Comparison of ENCODE assay signal across 35 cellular contexts in the genomic region with DNA sequence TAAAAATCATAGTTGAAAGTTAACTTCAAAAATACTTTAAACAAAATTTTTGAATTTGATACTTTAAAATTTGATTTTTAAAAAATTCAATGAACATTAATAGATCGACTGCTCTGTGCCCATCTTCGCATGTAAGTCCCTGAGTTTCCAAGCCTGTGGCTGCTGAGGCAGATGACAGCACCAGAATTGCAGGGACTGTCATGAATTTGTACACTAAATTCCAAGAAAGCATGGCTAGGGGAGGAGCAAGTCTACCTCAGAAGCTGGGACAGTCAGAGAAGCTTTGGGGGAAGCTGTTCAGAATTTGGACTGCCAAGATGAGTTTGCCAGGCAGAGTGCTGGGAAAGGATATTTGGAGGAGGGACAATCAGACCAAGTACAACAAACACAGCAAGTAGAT.
"Had no signal": no experiment of that assay in that cellular context is flagged by ENCODE, and none has a peak within 500 bp of the region (broad histone marks: within the 10 kb centered on the region; RNA-seq: fewer than 3 reads in every experiment).

No MANE protein-coding gene starts in this region.

- H3K27me3 ChIP-seq: adrenal gland, body of pancreas, breast epithelium, cardiac muscle cell, colonic mucosa had no signal

- H3K27me3 Mint-ChIP-seq: activated B cell treated with CpG ODN at 0.5 μM for 24 hours; activated CD8-positive, alpha-beta memory T cell treated with anti-CD3 and anti-CD28 coated beads, Interleukin-2, amount 10 ng/mL, durations not matched to agents 7 days and 5 days; activated CD8-positive, alpha-beta T cell treated with anti-CD3 and anti-CD28 coated beads for 36 hours; activated naive CD4-positive, alpha-beta T cell treated with anti-CD3 and anti-CD28 coated beads, Interleukin-2, amount 50 U/mL, for 24 hours; activated naive CD8-positive, alpha-beta T cell treated with anti-CD3 and anti-CD28 coated beads for 36 hours; activated naive CD8-positive, alpha-beta T cell treated with anti-CD3 and anti-CD28 coated beads, Interleukin-2, amount 50 U/mL, for 24 hours; T-helper 17 cell had no signal

- H3K9me3 Mint-ChIP-seq: activated B cell treated with CpG ODN at 0.5 μM for 24 hours; activated naive CD4-positive, alpha-beta T cell treated with anti-CD3 and anti-CD28 coated beads for 36 hours; activated naive CD4-positive, alpha-beta T cell treated with anti-CD3 and anti-CD28 coated beads, Interleukin-2, amount 50 U/mL, for 24 hours; activated naive CD8-positive, alpha-beta T cell treated with anti-CD3 and anti-CD28 coated beads for 36 hours; activated naive CD8-positive, alpha-beta T cell treated with anti-CD3 and anti-CD28 coated beads, Interleukin-2, amount 50 U/mL, for 24 hours; activated T-helper 1 cell treated with anti-CD3 and anti-CD28 coated beads, Interleukin-12 subunit alpha, Interleukin-12 subunit beta, Interleukin-2, Interleukin-4 antibody, amounts not matched to agents 30 ng/mL and 10 ng/mL and 1 ng/mL, durations not matched to agents 14 hours and 24 hours and 36 hours; activated T-helper 2 cell treated with anti-CD3 and anti-CD28 coated beads, Interferon-gamma antibody, Interleukin-2, Interleukin-4, amounts not matched to agents 10 μg/mL and 5 μg/mL and 100 μg/mL, durations not matched to agents 14 hours and 24 hours and 36 hours had no signal

- H3K9me3 ChIP-seq: adrenal gland, body of pancreas, breast epithelium, colonic mucosa had no signal

- H3K4me3 Mint-ChIP-seq: activated B cell treated with CpG ODN at 0.5 μM for 24 hours; activated CD8-positive, alpha-beta memory T cell treated with anti-CD3 and anti-CD28 coated beads, Interleukin-2, amount 10 ng/mL, durations not matched to agents 7 days and 5 days; activated CD8-positive, alpha-beta T cell treated with anti-CD3 and anti-CD28 coated beads for 36 hours; activated naive CD4-positive, alpha-beta T cell treated with anti-CD3 and anti-CD28 coated beads for 36 hours; activated naive CD4-positive, alpha-beta T cell treated with anti-CD3 and anti-CD28 coated beads, Interleukin-2, amount 50 U/mL, for 24 hours; activated naive CD8-positive, alpha-beta T cell treated with anti-CD3 and anti-CD28 coated beads for 36 hours; activated naive CD8-positive, alpha-beta T cell treated with anti-CD3 and anti-CD28 coated beads, Interleukin-2, amount 50 U/mL, for 24 hours; activated T-helper 1 cell treated with anti-CD3 and anti-CD28 coated beads, Interleukin-12 subunit alpha, Interleukin-12 subunit beta, Interleukin-2, Interleukin-4 antibody, amounts not matched to agents 30 ng/mL and 10 ng/mL and 1 ng/mL, durations not matched to agents 14 hours and 24 hours and 36 hours; T-helper 17 cell; T-helper 2 cell treated with Interferon-gamma antibody and Interleukin-4, amounts not matched to agents 5 μg/mL and 100 μg/mL, for 36 hours had no signal

- H3K4me1 Mint-ChIP-seq: activated B cell treated with CpG ODN at 0.5 μM for 24 hours; activated CD8-positive, alpha-beta memory T cell treated with anti-CD3 and anti-CD28 coated beads, Interleukin-2, amount 10 ng/mL, durations not matched to agents 7 days and 5 days; activated naive CD4-positive, alpha-beta T cell treated with anti-CD3 and anti-CD28 coated beads, Interleukin-2, amount 50 U/mL, for 24 hours; activated naive CD8-positive, alpha-beta T cell treated with anti-CD3 and anti-CD28 coated beads for 36 hours; activated naive CD8-positive, alpha-beta T cell treated with anti-CD3 and anti-CD28 coated beads, Interleukin-2, amount 50 U/mL, for 24 hours; T-helper 17 cell had no signal

- H3K4me1 ChIP-seq: adrenal gland, body of pancreas, breast epithelium, colonic mucosa had no signal

- ATAC-seq: activated CD4-positive, CD25-positive, alpha-beta regulatory T cell treated with anti-CD3 and anti-CD28 coated beads, Interleukin-2, amount 50 U/mL, for 24 hours; activated CD8-positive, alpha-beta memory T cell treated with anti-CD3 and anti-CD28 coated beads, Interleukin-2, amount 10 ng/mL, durations not matched to agents 7 days and 5 days; activated CD8-positive, alpha-beta T cell treated with anti-CD3 and anti-CD28 coated beads for 36 hours; activated naive CD8-positive, alpha-beta T cell treated with anti-CD3 and anti-CD28 coated beads, Interleukin-2, amount 50 U/mL, for 24 hours; body of pancreas; T-helper 17 cell had no signal

- DNase-seq: activated B cell treated with CpG ODN at 0.5 μM for 24 hours; activated CD4-positive, alpha-beta T cell treated with anti-CD3 and anti-CD28 coated beads for 48 hours; activated CD4-positive, alpha-beta T cell treated with anti-CD3 and anti-CD28 coated beads, Interleukin-2, amount 50 U/mL, for 1 hour; activated CD4-positive, alpha-beta T cell treated with anti-CD3 and anti-CD28 coated beads, Interleukin-2, amount 50 U/mL, for 48 hours; activated CD8-positive, alpha-beta memory T cell treated with anti-CD3 and anti-CD28 coated beads, Interleukin-2, amount 10 ng/mL, durations not matched to agents 7 days and 5 days; activated CD8-positive, alpha-beta memory T cell treated with anti-CD3 and anti-CD28 coated beads, Interleukin-2, amount 50 U/mL, for 4 hours; activated CD8-positive, alpha-beta T cell treated with anti-CD3 and anti-CD28 coated beads for 36 hours; activated effector memory CD4-positive, alpha-beta T cell treated with anti-CD3 and anti-CD28 coated beads, Interleukin-2, amount 50 U/mL, for 16 hours; activated naive CD4-positive, alpha-beta T cell treated with anti-CD3 and anti-CD28 coated beads for 36 hours; activated naive CD8-positive, alpha-beta T cell treated with anti-CD3 and anti-CD28 coated beads for 36 hours; activated naive CD8-positive, alpha-beta T cell treated with anti-CD3 and anti-CD28 coated beads, Interleukin-2, amount 50 U/mL, for 24 hours; activated T-cell treated with anti-CD3 and anti-CD28 coated beads, Interleukin-2, amount 50 U/mL, for 1 hour; activated T-cell treated with anti-CD3 and anti-CD28 coated beads, Interleukin-2, amount 50 U/mL, for 48 hours; adrenal gland; amygdala; aorta; body of pancreas; central memory CD4-positive, alpha-beta T cell; cerebellar nuclear complex; colonic mucosa; effector CD8-positive, alpha-beta T cell; foreskin fibroblast; head of caudate nucleus; T-helper 1 cell; T-helper 17 cell; T1000; WERI-Rb-1 had no signal

- H3K27ac Mint-ChIP-seq: activated B cell treated with CpG ODN at 0.5 μM for 24 hours; activated CD8-positive, alpha-beta memory T cell treated with anti-CD3 and anti-CD28 coated beads, Interleukin-2, amount 10 ng/mL, durations not matched to agents 7 days and 5 days; activated CD8-positive, alpha-beta T cell treated with anti-CD3 and anti-CD28 coated beads for 36 hours; activated naive CD4-positive, alpha-beta T cell treated with anti-CD3 and anti-CD28 coated beads for 36 hours; activated naive CD4-positive, alpha-beta T cell treated with anti-CD3 and anti-CD28 coated beads, Interleukin-2, amount 50 U/mL, for 24 hours; activated naive CD8-positive, alpha-beta T cell treated with anti-CD3 and anti-CD28 coated beads for 36 hours; activated naive CD8-positive, alpha-beta T cell treated with anti-CD3 and anti-CD28 coated beads, Interleukin-2, amount 50 U/mL, for 24 hours; activated T-helper 1 cell treated with anti-CD3 and anti-CD28 coated beads, Interleukin-12 subunit alpha, Interleukin-12 subunit beta, Interleukin-2, Interleukin-4 antibody, amounts not matched to agents 30 ng/mL and 10 ng/mL and 1 ng/mL, durations not matched to agents 14 hours and 24 hours and 36 hours; activated T-helper 2 cell treated with anti-CD3 and anti-CD28 coated beads, Interferon-gamma antibody, Interleukin-2, Interleukin-4, amounts not matched to agents 10 μg/mL and 5 μg/mL and 100 μg/mL, durations not matched to agents 14 hours and 24 hours and 36 hours; T-helper 17 cell; T-helper 2 cell treated with Interferon-gamma antibody and Interleukin-4, amounts not matched to agents 5 μg/mL and 100 μg/mL, for 36 hours had no signal

- H3K36me3 Mint-ChIP-seq: activated CD8-positive, alpha-beta memory T cell treated with anti-CD3 and anti-CD28 coated beads, Interleukin-2, amount 10 ng/mL, durations not matched to agents 7 days and 5 days; activated naive CD4-positive, alpha-beta T cell treated with anti-CD3 and anti-CD28 coated beads, Interleukin-2, amount 50 U/mL, for 24 hours; activated naive CD8-positive, alpha-beta T cell treated with anti-CD3 and anti-CD28 coated beads for 36 hours had no signal

- H3K27ac ChIP-seq: adrenal gland, body of pancreas, breast epithelium, cardiac muscle cell, colonic mucosa, epithelial cell of prostate, WERI-Rb-1 had no signal
